1 cellular context compared by ENCODE assay signal in the genomic region with DNA sequence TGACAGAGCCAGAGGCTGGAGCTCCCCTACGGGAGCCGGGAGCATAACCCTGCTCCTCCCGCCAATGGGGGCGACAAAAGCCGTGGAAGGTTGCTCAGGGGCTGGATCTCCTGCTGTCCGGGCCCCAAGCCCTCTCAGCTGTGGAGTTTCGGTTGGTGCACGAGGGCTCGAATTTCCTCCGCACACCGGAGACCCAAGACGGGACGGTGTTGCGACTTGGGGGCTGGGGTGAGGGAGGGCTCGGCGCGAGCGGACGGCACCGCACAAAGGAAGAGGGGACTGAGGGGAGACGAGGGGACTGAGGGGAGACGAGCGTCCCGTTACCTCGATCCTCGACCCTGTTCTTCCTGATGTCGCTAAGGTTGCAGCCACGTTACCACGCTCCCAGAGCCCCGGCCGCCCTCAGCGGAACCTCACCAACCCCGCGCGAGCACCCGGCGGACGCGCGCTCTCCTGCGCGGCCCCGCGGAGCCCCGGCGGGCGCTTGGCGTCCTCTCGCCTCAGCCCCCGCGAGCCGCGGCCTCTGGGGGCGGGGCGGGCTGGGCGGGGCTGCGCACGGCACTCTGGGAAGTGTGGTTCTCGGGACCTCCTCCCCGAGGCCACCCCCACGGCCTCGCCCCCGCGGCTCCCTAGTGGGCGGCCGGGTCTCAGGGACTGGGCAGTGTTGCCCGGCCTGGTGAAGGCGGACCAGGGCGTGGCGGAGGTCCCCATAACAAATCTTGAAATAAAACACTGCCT.
TF ChIP-seq lines count a peak whose summit lies in the region.

Gene KLHL8, minus strand, starts transcription at position 525 of the 738 bp plus-strand sequence. CDS start 25,079 bp downstream, outside the sequence.

TF ChIP-seq in K562, 482 proteins besides CTCF, POLR2A, EP300 and RAD21 (continued from another document):
- TF ChIP-seq ARID4B (CRISPR knock-in tag; IDR thresholded peaks at IDR 0.05), result peak; percentile 87
- TF ChIP-seq KDM5B (IDR thresholded peaks at IDR 0.05; ENCODE audit: insufficient replicate concordance, low read depth, low read length), result peak; percentile 94
- TF ChIP-seq, protein P1, sequence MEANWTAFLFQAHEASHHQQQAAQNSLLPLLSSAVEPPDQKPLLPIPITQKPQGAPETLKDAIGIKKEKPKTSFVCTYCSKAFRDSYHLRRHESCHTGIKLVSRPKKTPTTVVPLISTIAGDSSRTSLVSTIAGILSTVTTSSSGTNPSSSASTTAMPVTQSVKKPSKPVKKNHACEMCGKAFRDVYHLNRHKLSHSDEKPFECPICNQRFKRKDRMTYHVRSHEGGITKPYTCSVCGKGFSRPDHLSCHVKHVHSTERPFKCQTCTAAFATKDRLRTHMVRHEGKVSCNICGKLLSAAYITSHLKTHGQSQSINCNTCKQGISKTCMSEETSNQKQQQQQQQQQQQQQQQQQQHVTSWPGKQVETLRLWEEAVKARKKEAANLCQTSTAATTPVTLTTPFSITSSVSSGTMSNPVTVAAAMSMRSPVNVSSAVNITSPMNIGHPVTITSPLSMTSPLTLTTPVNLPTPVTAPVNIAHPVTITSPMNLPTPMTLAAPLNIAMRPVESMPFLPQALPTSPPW (CRISPR knock-in tag; IDR thresholded peaks at IDR 0.05), result peak; percentile 84
- TF ChIP-seq, protein P2, sequence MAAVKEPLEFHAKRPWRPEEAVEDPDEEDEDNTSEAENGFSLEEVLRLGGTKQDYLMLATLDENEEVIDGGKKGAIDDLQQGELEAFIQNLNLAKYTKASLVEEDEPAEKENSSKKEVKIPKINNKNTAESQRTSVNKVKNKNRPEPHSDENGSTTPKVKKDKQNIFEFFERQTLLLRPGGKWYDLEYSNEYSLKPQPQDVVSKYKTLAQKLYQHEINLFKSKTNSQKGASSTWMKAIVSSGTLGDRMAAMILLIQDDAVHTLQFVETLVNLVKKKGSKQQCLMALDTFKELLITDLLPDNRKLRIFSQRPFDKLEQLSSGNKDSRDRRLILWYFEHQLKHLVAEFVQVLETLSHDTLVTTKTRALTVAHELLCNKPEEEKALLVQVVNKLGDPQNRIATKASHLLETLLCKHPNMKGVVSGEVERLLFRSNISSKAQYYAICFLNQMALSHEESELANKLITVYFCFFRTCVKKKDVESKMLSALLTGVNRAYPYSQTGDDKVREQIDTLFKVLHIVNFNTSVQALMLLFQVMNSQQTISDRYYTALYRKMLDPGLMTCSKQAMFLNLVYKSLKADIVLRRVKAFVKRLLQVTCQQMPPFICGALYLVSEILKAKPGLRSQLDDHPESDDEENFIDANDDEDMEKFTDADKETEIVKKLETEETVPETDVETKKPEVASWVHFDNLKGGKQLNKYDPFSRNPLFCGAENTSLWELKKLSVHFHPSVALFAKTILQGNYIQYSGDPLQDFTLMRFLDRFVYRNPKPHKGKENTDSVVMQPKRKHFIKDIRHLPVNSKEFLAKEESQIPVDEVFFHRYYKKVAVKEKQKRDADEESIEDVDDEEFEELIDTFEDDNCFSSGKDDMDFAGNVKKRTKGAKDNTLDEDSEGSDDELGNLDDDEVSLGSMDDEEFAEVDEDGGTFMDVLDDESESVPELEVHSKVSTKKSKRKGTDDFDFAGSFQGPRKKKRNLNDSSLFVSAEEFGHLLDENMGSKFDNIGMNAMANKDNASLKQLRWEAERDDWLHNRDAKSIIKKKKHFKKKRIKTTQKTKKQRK (IDR thresholded peaks at IDR 0.05; ENCODE audit: borderline replicate concordance, low read depth, low read length), result no peak
- 0 out of 2 replicates have a peak, but pooled peaks have one; percentile 15 for TF ChIP-seq PHB (CRISPR knock-in tag; IDR thresholded peaks at IDR 0.05)
- TF ChIP-seq ZNF695 (CRISPR knock-in tag; IDR thresholded peaks at IDR 0.05), result no peak
- 0 out of 2 replicates have a peak, but pooled peaks have one; percentile 35 for TF ChIP-seq GABPB1 (CRISPR knock-in tag; IDR thresholded peaks at IDR 0.05)
- TF ChIP-seq MTA3 (IDR thresholded peaks at IDR 0.05; ENCODE audit: borderline replicate concordance), result peak; percentile 41; the same call in 1 of the 2 replicates
- TF ChIP-seq HLTF (IDR thresholded peaks at IDR 0.05), result no peak
- peak; percentile 58 for TF ChIP-seq E2F8 (IDR thresholded peaks at IDR 0.05; ENCODE audit: low read depth, partially characterized antibody)
- TF ChIP-seq TOE1 (IDR thresholded peaks at IDR 0.05; ENCODE audit: borderline replicate concordance), result no peak
- no peak for TF ChIP-seq TOE1 (CRISPR knock-in tag; IDR thresholded peaks at IDR 0.05; ENCODE audit: borderline replicate concordance, low read depth)
- TF ChIP-seq THAP12 (CRISPR knock-in tag; IDR thresholded peaks at IDR 0.05), result peak; percentile 64
- peak; percentile 77 to 81; a peak in 3 of 4 replicates for TF ChIP-seq MAZ (CRISPR knock-in tag; conservative IDR thresholded peaks at IDR 0.05 in 1 of 2, IDR thresholded peaks at IDR 0.05 in 1 of 2)
- peak; percentile 33; the same call in 1 of the 2 replicates for TF ChIP-seq CREB1 (IDR thresholded peaks at IDR 0.05)
- no peak for TF ChIP-seq CREB1 (CRISPR knock-in tag; IDR thresholded peaks at IDR 0.05)
- no peak for TF ChIP-seq ZNF79 (CRISPR knock-in tag; IDR thresholded peaks at IDR 0.05; ENCODE audit: low read depth)
- TF ChIP-seq MYC (IDR thresholded peaks at IDR 0.05; ENCODE audit: low read depth, low read length), result peak; percentile 76
- TF ChIP-seq MYC (CRISPR knock-in tag; IDR thresholded peaks at IDR 0.05; ENCODE audit: borderline replicate concordance, low read depth), result no peak
- peak; percentile 61; the same call in 1 of the 2 replicates for TF ChIP-seq ZNF263 (CRISPR knock-in tag; IDR thresholded peaks at IDR 0.05; ENCODE audit: borderline replicate concordance)
- TF ChIP-seq AFF4 (CRISPR knock-in tag; IDR thresholded peaks at IDR 0.05), result peak; percentile 82
- TF ChIP-seq ATF1 (CRISPR knock-in tag; IDR thresholded peaks at IDR 0.05), result no peak
- TF ChIP-seq ATF1 (tag; IDR thresholded peaks at IDR 0.05), result peak; percentile 27; the same call in 1 of the 2 replicates
- TF ChIP-seq ZNF143 (CRISPR knock-in tag; IDR thresholded peaks at IDR 0.05), result peak; percentile 78
- TF ChIP-seq ZNF431 (CRISPR knock-in tag; IDR thresholded peaks at IDR 0.05), result peak; percentile 79
- 0 out of 2 replicates have a peak, but pooled peaks have one; percentile 36 for TF ChIP-seq ATF7 (IDR thresholded peaks at IDR 0.05)
- TF ChIP-seq SRSF3 (IDR thresholded peaks at IDR 0.05; ENCODE audit: insufficient read depth, low read length), result 0 out of 2 replicates have a peak, but pooled peaks have one; percentile 60
- no peak for TF ChIP-seq ZFP30 (CRISPR knock-in tag; IDR thresholded peaks at IDR 0.05; ENCODE audit: borderline replicate concordance)
- TF ChIP-seq POLR2B (IDR thresholded peaks at IDR 0.05; ENCODE audit: low read depth, partially characterized antibody), result peak; percentile 84
- TF ChIP-seq, protein P3, sequence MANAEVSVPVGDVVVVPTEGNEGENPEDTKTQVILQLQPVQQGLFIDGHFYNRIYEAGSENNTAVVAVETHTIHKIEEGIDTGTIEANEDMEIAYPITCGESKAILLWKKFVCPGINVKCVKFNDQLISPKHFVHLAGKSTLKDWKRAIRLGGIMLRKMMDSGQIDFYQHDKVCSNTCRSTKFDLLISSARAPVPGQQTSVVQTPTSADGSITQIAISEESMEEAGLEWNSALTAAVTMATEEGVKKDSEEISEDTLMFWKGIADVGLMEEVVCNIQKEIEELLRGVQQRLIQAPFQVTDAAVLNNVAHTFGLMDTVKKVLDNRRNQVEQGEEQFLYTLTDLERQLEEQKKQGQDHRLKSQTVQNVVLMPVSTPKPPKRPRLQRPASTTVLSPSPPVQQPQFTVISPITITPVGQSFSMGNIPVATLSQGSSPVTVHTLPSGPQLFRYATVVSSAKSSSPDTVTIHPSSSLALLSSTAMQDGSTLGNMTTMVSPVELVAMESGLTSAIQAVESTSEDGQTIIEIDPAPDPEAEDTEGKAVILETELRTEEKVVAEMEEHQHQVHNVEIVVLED (CRISPR knock-in tag; IDR thresholded peaks at IDR 0.05), result peak; percentile 37; the same call in 1 of the 2 replicates
